ENCODE assay signal across 28 cellular contexts in the genomic region with DNA sequence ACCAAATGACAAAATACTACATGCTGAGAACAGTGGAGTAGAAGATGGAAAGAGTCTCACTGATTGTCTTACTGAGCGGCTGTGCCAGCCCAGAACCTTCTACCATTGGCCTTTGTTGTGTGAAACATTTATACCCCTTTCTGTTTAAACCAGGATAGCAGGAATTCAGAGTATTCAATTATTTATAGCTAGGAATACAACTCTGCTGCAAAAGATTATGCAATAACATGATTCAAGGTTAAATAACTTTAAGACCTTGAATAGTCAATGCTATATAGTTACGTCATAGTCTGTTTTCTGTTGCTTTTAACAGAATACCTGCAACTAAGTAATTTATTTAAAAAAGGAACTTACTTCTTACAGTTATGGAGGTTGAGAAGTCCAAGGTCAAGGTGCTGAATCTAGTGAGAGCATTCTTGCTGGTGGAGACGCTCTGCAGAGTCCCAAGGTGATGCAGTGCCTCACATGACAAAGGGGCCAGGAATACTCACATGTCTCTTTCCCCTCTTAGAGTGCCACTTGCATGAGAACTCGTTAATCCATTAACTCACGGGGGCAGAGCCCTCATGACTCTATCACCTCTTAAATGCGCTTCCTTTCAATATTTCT.
DNase-seq lines count a peak whose midpoint lies in the region; ATAC-seq and TF ChIP-seq lines count a peak whose summit lies in the region.
"Had no signal": no experiment of that assay in that cellular context is flagged by ENCODE, and none has a peak within 500 bp of the region (broad histone marks: within the 10 kb centered on the region; RNA-seq: fewer than 3 reads in every experiment).

No MANE protein-coding gene starts in this region.

- H3K27ac ChIP-seq in HEK293 (ENCODE audit: extremely low read depth, low read depth, low read length) (no peak overlapping the region), psoas muscle (no peak overlapping the region), prostate gland (no peak overlapping the region)
- H3K27ac ChIP-seq: cardiac muscle cell, colonic mucosa, gastrocnemius medialis, SJCRH30, upper lobe of right lung, WERI-Rb-1 had no signal

- H3K36me3 ChIP-seq in BJ (ENCODE audit: control insufficient read depth, insufficient read depth, low read length): no peaks in the 10 kb centered on the region
- H3K36me3 ChIP-seq in HEK293 (ENCODE audit: control insufficient read depth in 2 of 2, insufficient read depth in 1 of 2, low read length in 2 of 2): no peaks in the 10 kb centered on the region
- no peaks in the 10 kb centered on the region for H3K36me3 ChIP-seq in psoas muscle (ENCODE audit: insufficient read depth in 1 of 2, low read depth in 1 of 2)
- H3K36me3 ChIP-seq in prostate gland: no peaks in the 10 kb centered on the region
- H3K36me3 ChIP-seq: cardiac muscle cell, colonic mucosa, gastrocnemius medialis, SJCRH30, upper lobe of right lung, WERI-Rb-1 had no signal

- intact Hi-C loops in psoas muscle (cut with DNase I) (no loop called here), prostate gland (cut with DNase I) (no loop called here)

- no peak for TF ChIP-seq POLR2A in prostate gland (IDR thresholded peaks at IDR 0.05)

- H3K9me3 ChIP-seq in HEK293 (ENCODE audit: control insufficient read depth, insufficient read depth, low read depth, low read length) (no peaks in the 10 kb centered on the region), psoas muscle (no peaks in the 10 kb centered on the region), prostate gland (no peaks in the 10 kb centered on the region)
- H3K9me3 ChIP-seq: Caco-2, colonic mucosa, gastrocnemius medialis, mucosa of descending colon, SJCRH30, upper lobe of right lung had no signal

- ATAC-seq in psoas muscle (no peak), GM21526 (IDR thresholded peaks at IDR 0.05; ENCODE audit: low FRiP score, unreplicated experiment) (no peak)
- ATAC-seq: gastrocnemius medialis; left colon; mucosa of descending colon; natural killer cell treated with Interleukin-12 subunit alpha and Interleukin-12 subunit beta and Interleukin-15 and Interleukin-18, amount 100 ng/mL, for 72 hours; upper lobe of right lung had no signal

- TF ChIP-seq CTCF in BJ (IDR thresholded peaks at IDR 0.05; ENCODE audit: insufficient read depth, low read depth, low read length) (no peak), HEK293 (tag by site-specific recombination; IDR thresholded peaks at IDR 0.05) (no peak), epithelial cell of esophagus (IDR thresholded peaks at IDR 0.05; ENCODE audit: insufficient read depth, low read depth, low read length, missing control alignments) (no peak), psoas muscle (IDR thresholded peaks at IDR 0.05) (no peak), prostate gland (IDR thresholded peaks at IDR 0.05) (no peak)

- peak; percentile 20 for DNase-seq in BJ (ENCODE audit: low read depth)
- DNase-seq in epithelial cell of esophagus (ENCODE audit: low read depth): peak; percentile 27
- DNase-seq in kidney tubule cell (ENCODE audit: low spot score): peak; percentile 38
- DNase-seq in psoas muscle: no peak
- DNase-seq in prostate gland (ENCODE audit: low spot score): no peak
- no peak for DNase-seq in NK-92 (lab: John Stamatoyannopoulos, UW; ENCODE audit: unreplicated experiment)
- DNase-seq: activated CD4-positive, alpha-beta T cell treated with anti-CD3 and anti-CD28 coated beads for 48 hours; Caco-2; colonic mucosa; effector memory CD4-positive, alpha-beta T cell; gastrocnemius medialis; H7; Kasumi-1; left colon; mammary epithelial cell; mucosa of descending colon; NCI-H1417 treated with DMSO at 0.1 percent for 48 hours; NCI-H2029 treated with DMSO at 0.1 percent for 48 hours; SJCRH30; stimulated activated CD4-positive, alpha-beta T cell treated with anti-CD3 and anti-CD28 coated beads, Interleukin-1b, Interleukin-23, amount 100 ng/mL, for 48 hours; stimulated activated naive CD4-positive, alpha-beta T cell treated with Interleukin-2 at 50 U/mL for 16 hours; T1000; upper lobe of right lung; WERI-Rb-1 had no signal

- CTCF ChIA-PET in BJ (lab: Yijun Ruan, JAX) (no interaction called here), HEK293 (lab: Yijun Ruan, JAX) (no interaction called here)

- WGBS in psoas muscle, 3 donors: 74 to 82% (median 80%) methylated on average over 6 of the region's 6 CpGs
- WGBS in prostate gland: 77% methylated on average over 6 of the region's 6 CpGs

- no peaks in the 10 kb centered on the region for H3K4me1 ChIP-seq in HEK293 (ENCODE audit: control insufficient read depth, insufficient read depth, low read length)
- no peaks in the 10 kb centered on the region for H3K4me1 ChIP-seq in psoas muscle
- no peaks in the 10 kb centered on the region for H3K4me1 ChIP-seq in prostate gland (replicated peaks)
- H3K4me1 ChIP-seq: Caco-2, colonic mucosa, gastrocnemius medialis, SJCRH30, upper lobe of right lung had no signal

- H3K4me3 ChIP-seq in BJ (ENCODE audit: low read depth, low read length): no peak overlapping the region
- no peak overlapping the region for H3K4me3 ChIP-seq in HEK293 (ENCODE audit: low read depth, low read length)
- H3K4me3 ChIP-seq in epithelial cell of esophagus (ENCODE audit: low read length): no peak overlapping the region
- no peak overlapping the region for H3K4me3 ChIP-seq in psoas muscle
- H3K4me3 ChIP-seq in prostate gland: no peak overlapping the region
- H3K4me3 ChIP-seq: cardiac muscle cell, colonic mucosa, gastrocnemius medialis, mucosa of descending colon, SJCRH30, upper lobe of right lung had no signal

- POLR2A ChIA-PET in BJ (lab: Charles Lee) (no interaction called here), HEK293 (lab: Yijun Ruan, JAX) (no interaction called here)

- H3K27me3 ChIP-seq in BJ (ENCODE audit: control insufficient read depth, insufficient read depth, low read length) (no peaks in the 10 kb centered on the region), psoas muscle (ENCODE audit: insufficient read depth in 3 of 3, low read length in 2 of 3) (no peaks in the 10 kb centered on the region), prostate gland (replicated peaks; ENCODE audit: insufficient read depth) (no peaks in the 10 kb centered on the region)
- H3K27me3 ChIP-seq: cardiac muscle cell, colonic mucosa, gastrocnemius medialis, SJCRH30, upper lobe of right lung had no signal

TF ChIP-seq in HEK293, 187 proteins besides CTCF, POLR2A, EP300 and RAD21:
- no peak for TF ChIP-seq ZNF426 (tag by site-specific recombination; IDR thresholded peaks at IDR 0.05)
- TF ChIP-seq, protein P1, sequence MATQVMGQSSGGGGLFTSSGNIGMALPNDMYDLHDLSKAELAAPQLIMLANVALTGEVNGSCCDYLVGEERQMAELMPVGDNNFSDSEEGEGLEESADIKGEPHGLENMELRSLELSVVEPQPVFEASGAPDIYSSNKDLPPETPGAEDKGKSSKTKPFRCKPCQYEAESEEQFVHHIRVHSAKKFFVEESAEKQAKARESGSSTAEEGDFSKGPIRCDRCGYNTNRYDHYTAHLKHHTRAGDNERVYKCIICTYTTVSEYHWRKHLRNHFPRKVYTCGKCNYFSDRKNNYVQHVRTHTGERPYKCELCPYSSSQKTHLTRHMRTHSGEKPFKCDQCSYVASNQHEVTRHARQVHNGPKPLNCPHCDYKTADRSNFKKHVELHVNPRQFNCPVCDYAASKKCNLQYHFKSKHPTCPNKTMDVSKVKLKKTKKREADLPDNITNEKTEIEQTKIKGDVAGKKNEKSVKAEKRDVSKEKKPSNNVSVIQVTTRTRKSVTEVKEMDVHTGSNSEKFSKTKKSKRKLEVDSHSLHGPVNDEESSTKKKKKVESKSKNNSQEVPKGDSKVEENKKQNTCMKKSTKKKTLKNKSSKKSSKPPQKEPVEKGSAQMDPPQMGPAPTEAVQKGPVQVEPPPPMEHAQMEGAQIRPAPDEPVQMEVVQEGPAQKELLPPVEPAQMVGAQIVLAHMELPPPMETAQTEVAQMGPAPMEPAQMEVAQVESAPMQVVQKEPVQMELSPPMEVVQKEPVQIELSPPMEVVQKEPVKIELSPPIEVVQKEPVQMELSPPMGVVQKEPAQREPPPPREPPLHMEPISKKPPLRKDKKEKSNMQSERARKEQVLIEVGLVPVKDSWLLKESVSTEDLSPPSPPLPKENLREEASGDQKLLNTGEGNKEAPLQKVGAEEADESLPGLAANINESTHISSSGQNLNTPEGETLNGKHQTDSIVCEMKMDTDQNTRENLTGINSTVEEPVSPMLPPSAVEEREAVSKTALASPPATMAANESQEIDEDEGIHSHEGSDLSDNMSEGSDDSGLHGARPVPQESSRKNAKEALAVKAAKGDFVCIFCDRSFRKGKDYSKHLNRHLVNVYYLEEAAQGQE (tag by site-specific recombination; IDR thresholded peaks at IDR 0.05): 0 out of 2 replicates have a peak, but pooled peaks have one; percentile 10

Comparison
In these comparisons a context has a peak if more than half of its experiments do, and no peak if none do; other contexts are left out.
1. DNase-seq: peak in BJ (single experiment), epithelial cell of esophagus (single experiment) and kidney tubule cell (single experiment); none in psoas muscle (0 of 2), prostate gland (single experiment) and NK-92 (single experiment).